In genomic region chr22:48299801-48300200, GRCh38 we compare ENCODE assay signal across 22 cellular contexts.
"Had no signal": no experiment of that assay in that cellular context is flagged by ENCODE, and none has a peak within 500 bp of the region (broad histone marks: within the 10 kb centered on the region; RNA-seq: fewer than 3 reads in every experiment).

No MANE protein-coding gene starts in this region.

- ATAC-seq: activated CD8-positive, alpha-beta T cell treated with anti-CD3 and anti-CD28 coated beads for 36 hours; activated naive CD4-positive, alpha-beta T cell treated with anti-CD3 and anti-CD28 coated beads, Interleukin-2, amount 50 U/mL, for 72 hours; activated T-cell treated with anti-CD3 and anti-CD28 coated beads, Interleukin-2, amount 50 U/mL, for 4 hours; gastrocnemius medialis; left colon; mucosa of descending colon; natural killer cell treated with Interleukin-12 subunit alpha and Interleukin-12 subunit beta and Interleukin-15 and Interleukin-18, amount 100 ng/mL, for 72 hours; T-helper 17 cell had no signal

- H3K9me3 ChIP-seq: breast epithelium, colonic mucosa, gastrocnemius medialis, mucosa of descending colon, neutrophil, ovary, sigmoid colon, transverse colon had no signal

- DNase-seq: activated CD4-positive, alpha-beta T cell treated with anti-CD3 and anti-CD28 coated beads, Interleukin-2, amount 10 ng/mL, durations not matched to agents 7 days and 5 days; activated CD4-positive, CD25-positive, alpha-beta regulatory T cell treated with anti-CD3 and anti-CD28 coated beads, Interleukin-2, amount 50 U/mL, for 72 hours; activated CD8-positive, alpha-beta T cell treated with anti-CD3 and anti-CD28 coated beads for 36 hours; activated T-cell treated with anti-CD3 and anti-CD28 coated beads, Interleukin-2, amount 50 U/mL, for 4 hours; effector CD8-positive, alpha-beta T cell; gastrocnemius medialis; glutamatergic neuron; left colon; mesendoderm; mucosa of descending colon; ovary; sigmoid colon; small intestine; stimulated activated naive CD4-positive, alpha-beta T cell; T-helper 17 cell; transverse colon had no signal

- H3K36me3 ChIP-seq: breast epithelium, colonic mucosa, gastrocnemius medialis, neutrophil, ovary, sigmoid colon, transverse colon had no signal

- H3K4me3 ChIP-seq: breast epithelium, colonic mucosa, gastrocnemius medialis, hepatocyte, mucosa of descending colon, ovary, sigmoid colon, transverse colon had no signal

- H3K27me3 ChIP-seq: colonic mucosa, gastrocnemius medialis, hepatocyte, neutrophil, ovary, sigmoid colon, transverse colon had no signal

- H3K27ac ChIP-seq: breast epithelium, colonic mucosa, gastrocnemius medialis, hepatocyte, neutrophil, ovary, sigmoid colon, transverse colon had no signal

- H3K4me1 ChIP-seq: breast epithelium, colonic mucosa, gastrocnemius medialis, sigmoid colon, transverse colon had no signal
